Comparison of ENCODE assay signal across 22 cellular contexts in genomic region chr17:77858291-77859034, GRCh38.
"Had no signal": no experiment of that assay in that cellular context is flagged by ENCODE, and none has a peak within 500 bp of the region (broad histone marks: within the 10 kb centered on the region; RNA-seq: fewer than 3 reads in every experiment).

No MANE protein-coding gene starts in this region.

- H3K27ac Mint-ChIP-seq: memory B cell; natural killer cell; progenitor cell of endocrine pancreas; stimulated activated effector memory CD8-positive, alpha-beta T cell treated with anti-CD3 and anti-CD28 coated beads, Interleukin-12 subunit alpha, Interleukin-12 subunit beta, amount 100 ng/mL, for 72 hours had no signal

- H3K27me3 ChIP-seq: esophagus muscularis mucosa, gastroesophageal sphincter, heart left ventricle, hepatocyte, pancreas, sigmoid colon, thyroid gland had no signal

- DNase-seq: dermis blood vessel endothelial cell; effector memory CD4-positive, alpha-beta T cell; foreskin keratinocyte; left colon; left ventricle myocardium inferior; natural killer cell; occipital lobe; sigmoid colon; stimulated activated CD4-positive, alpha-beta T cell treated with anti-CD3 and anti-CD28 coated beads, Interleukin-2, amount 100 ng/mL, for 24 hours; stomach; thyroid gland; trophoblast cell had no signal

- H3K4me3 ChIP-seq: coronary artery, esophagus muscularis mucosa, gastroesophageal sphincter, heart left ventricle, hepatocyte, left ventricle myocardium inferior, lung, pancreas, sigmoid colon, stomach, thyroid gland had no signal

- H3K4me1 ChIP-seq: foreskin keratinocyte, pancreas, sigmoid colon, thyroid gland had no signal

- H3K36me3 Mint-ChIP-seq: natural killer cell; stimulated activated effector memory CD8-positive, alpha-beta T cell treated with anti-CD3 and anti-CD28 coated beads, Interleukin-12 subunit alpha, Interleukin-12 subunit beta, amount 100 ng/mL, for 72 hours had no signal

- H3K4me3 Mint-ChIP-seq: memory B cell; natural killer cell; stimulated activated effector memory CD8-positive, alpha-beta T cell treated with anti-CD3 and anti-CD28 coated beads, Interleukin-12 subunit alpha, Interleukin-12 subunit beta, amount 100 ng/mL, for 72 hours had no signal

- H3K36me3 ChIP-seq: esophagus muscularis mucosa, gastroesophageal sphincter, heart left ventricle, left ventricle myocardium inferior, pancreas, sigmoid colon, stomach, thyroid gland had no signal

- H3K9me3 ChIP-seq: esophagus muscularis mucosa, gastroesophageal sphincter, heart left ventricle, left ventricle myocardium inferior, pancreas, sigmoid colon, stomach, thyroid gland had no signal

- H3K79me2 ChIP-seq: hepatocyte had no signal

- H3K4me2 ChIP-seq: hepatocyte had no signal

- H3K27ac ChIP-seq: coronary artery, esophagus muscularis mucosa, foreskin keratinocyte, gastroesophageal sphincter, heart left ventricle, hepatocyte, left ventricle myocardium inferior, pancreas, sigmoid colon, stomach, thyroid gland had no signal

- ATAC-seq: foreskin keratinocyte; gastroesophageal sphincter; heart left ventricle; left colon; natural killer cell; pancreas; stimulated activated effector memory CD8-positive, alpha-beta T cell treated with anti-CD3 and anti-CD28 coated beads, Interleukin-12 subunit alpha, Interleukin-12 subunit beta, amount 100 ng/mL, for 72 hours had no signal

- H2AFZ ChIP-seq: hepatocyte had no signal
